Comparison of ENCODE assay signal across 1 cellular context in the genomic region with DNA sequence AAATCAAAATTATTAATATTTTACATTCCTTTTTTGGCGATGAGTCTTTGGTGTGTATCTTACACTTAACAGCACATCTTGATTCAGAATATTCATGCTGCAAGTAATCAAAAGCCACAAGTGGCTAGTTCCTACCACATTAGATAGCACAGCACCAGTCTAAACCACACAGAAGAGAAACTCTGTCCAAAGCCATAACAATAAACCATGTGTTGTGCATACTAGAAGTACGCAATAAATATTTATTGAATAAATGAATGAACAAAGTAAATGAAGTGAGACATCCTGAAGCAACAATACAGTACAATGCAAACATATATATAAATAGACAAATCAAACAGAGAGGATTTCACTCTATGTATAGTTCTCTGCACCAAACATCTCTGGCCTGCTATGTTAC.
TF ChIP-seq lines count a peak whose summit lies in the region.

No MANE protein-coding gene starts in this region.

TF ChIP-seq in SK-N-SH, 30 proteins besides CTCF, POLR2A, EP300 and RAD21:
- TF ChIP-seq REST (IDR thresholded peaks at IDR 0.05; ENCODE audit: low read depth, low read length) (no peak), FOSL2 (IDR thresholded peaks at IDR 0.05; ENCODE audit: borderline replicate concordance, low read depth) (no peak), EZH2phosphoT487 (IDR thresholded peaks at IDR 0.05; ENCODE audit: borderline replicate concordance, low read depth) (no peak), JUND (IDR thresholded peaks at IDR 0.05) (no peak)
- TF ChIP-seq, protein P1, sequence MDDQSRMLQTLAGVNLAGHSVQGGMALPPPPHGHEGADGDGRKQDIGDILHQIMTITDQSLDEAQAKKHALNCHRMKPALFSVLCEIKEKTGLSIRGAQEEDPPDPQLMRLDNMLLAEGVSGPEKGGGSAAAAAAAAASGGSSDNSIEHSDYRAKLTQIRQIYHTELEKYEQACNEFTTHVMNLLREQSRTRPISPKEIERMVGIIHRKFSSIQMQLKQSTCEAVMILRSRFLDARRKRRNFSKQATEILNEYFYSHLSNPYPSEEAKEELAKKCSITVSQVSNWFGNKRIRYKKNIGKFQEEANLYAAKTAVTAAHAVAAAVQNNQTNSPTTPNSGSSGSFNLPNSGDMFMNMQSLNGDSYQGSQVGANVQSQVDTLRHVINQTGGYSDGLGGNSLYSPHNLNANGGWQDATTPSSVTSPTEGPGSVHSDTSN (IDR thresholded peaks at IDR 0.05): no peak
TF ChIP-seq in SK-N-SH: peak in this region for 0.
